ENCODE assay signal across 21 cellular contexts in genomic region chr18:68418226-68418868, GRCh38.
DNase-seq lines count a peak whose midpoint lies in the region; ATAC-seq, FAIRE-seq and TF ChIP-seq lines count a peak whose summit lies in the region.
"Had no signal": no experiment of that assay in that cellular context is flagged by ENCODE, and none has a peak within 500 bp of the region (broad histone marks: within the 10 kb centered on the region; RNA-seq: fewer than 3 reads in every experiment).

No MANE protein-coding gene starts in this region.

- intact Hi-C loops in HepG2 (cut with micrococcal nuclease; ENCODE audit: unreplicated experiment), result no loop called here
- intact Hi-C loops in right lobe of liver (cut with DNase I), result no loop called here
- intact Hi-C loops in activated T-helper 2 cell treated with anti-CD3 and anti-CD28 coated beads, Interferon-gamma antibody, Interleukin-2, Interleukin-4, amounts not matched to agents 10 μg/mL and 5 μg/mL and 100 μg/mL, durations not matched to agents 14 hours and 24 hours and 36 hours (cut with micrococcal nuclease), result no loop called here

- H2AFZ ChIP-seq in HepG2 (ENCODE audit: low read length) (no peak overlapping the region), neuronal stem cell (ENCODE audit: low read length) (peak overlapping the region; percentile 54)

- TF ChIP-seq CTCF in HepG2 (CRISPR knock-in tag; IDR thresholded peaks at IDR 0.05) (no peak), right lobe of liver (IDR thresholded peaks at IDR 0.05) (no peak), chondrocyte (IDR thresholded peaks at IDR 0.05) (no peak)

- no peaks in the 10 kb centered on the region for H3K79me2 ChIP-seq in HepG2 (ENCODE audit: insufficient read depth, low read length)

- H3K9me3 Mint-ChIP-seq in chondrocyte (ENCODE audit: low read depth), result peaks cover 20% of the 10 kb centered on the region
- H3K9me3 Mint-ChIP-seq in activated T-helper 2 cell treated with anti-CD3 and anti-CD28 coated beads, Interferon-gamma antibody, Interleukin-2, Interleukin-4, amounts not matched to agents 10 μg/mL and 5 μg/mL and 100 μg/mL, durations not matched to agents 14 hours and 24 hours and 36 hours, result peaks cover 6% of the 10 kb centered on the region

- ATAC-seq in HepG2 (no peak), right lobe of liver (no peak)

- no peaks in the 10 kb centered on the region for H3K79me1 ChIP-seq in neuronal stem cell (ENCODE audit: low read depth, low read length)

- no peak for FAIRE-seq in HepG2 (lab: Jason Lieb, UNC)

- in situ Hi-C loops in HepG2 (cut with HindIII; ENCODE audit: extremely low pct_ligation_motif_present, low pct_unique_long_range_greater_than_20kb), result no loop called here

- BruUV-seq in HepG2 (replicated peaks; lab: Mats Ljungman, UMichigan), result no TSS peak

- TF ChIP-seq RAD21 in HepG2 (CRISPR knock-in tag; IDR thresholded peaks at IDR 0.05), result no peak

- H3K23ac ChIP-seq in neuronal stem cell (ENCODE audit: low read depth, low read length, poor library complexity), result no peak overlapping the region

- DNase-seq in HepG2 (ENCODE audit: low spot score) (no peak), right lobe of liver (no peak), chondrocyte (ENCODE audit: low spot score) (no peak), neuronal stem cell (ENCODE audit: low spot score) (no peak), NCI-H345 (lab: John Stamatoyannopoulos, UW) (no peak), GM19240 (ENCODE audit: insufficient read length, low spot score) (no peak), Kasumi-1 (lab: John Stamatoyannopoulos, UW) (no peak)
- no peak for DNase-seq in activated T-helper 2 cell treated with anti-CD3 and anti-CD28 coated beads, Interferon-gamma antibody, Interleukin-2, Interleukin-4, amounts not matched to agents 10 μg/mL and 5 μg/mL and 100 μg/mL, durations not matched to agents 14 hours and 24 hours and 36 hours (ENCODE audit: low spot score)
- DNase-seq: 8988T, GF-D8, H9, KG1, NCI-H1105, NCI-H146, NCI-H2029, NCI-H524 treated with DMSO at 0.1 percent for 48 hours, OCI-M1, Right ventricle myocardium superior had no signal

- no peak overlapping the region for H2AK5ac ChIP-seq in neuronal stem cell (ENCODE audit: low read depth, low read length)

- H3K27ac ChIP-seq in HepG2 (ENCODE audit: extremely low read length, insufficient read depth, low read length), result no peak overlapping the region
- no peak overlapping the region for H3K27ac ChIP-seq in right lobe of liver
- H3K27ac ChIP-seq in neuronal stem cell (replicated peaks; ENCODE audit: low read length), result no peak overlapping the region
- H3K27ac ChIP-seq: HL-60 had no signal

- H4K8ac ChIP-seq in neuronal stem cell (ENCODE audit: low read depth, low read length), result no peak overlapping the region

- H3K9ac ChIP-seq in HepG2 (ENCODE audit: insufficient read depth, low read depth, low read length) (no peak overlapping the region), neuronal stem cell (ENCODE audit: low read depth, low read length, poor library complexity) (no peak overlapping the region)

- POLR2A ChIA-PET in HepG2 (lab: Yijun Ruan, JAX), result no interaction called here

- H3K18ac ChIP-seq in neuronal stem cell (ENCODE audit: low read length), result no peak overlapping the region

- H3K36me3 ChIP-seq in HepG2 (replicated peaks in 1 of 2; ENCODE audit: control insufficient read depth in 1 of 2, insufficient read depth in 2 of 2, low read length in 2 of 2), result no peaks in the 10 kb centered on the region
- no peaks in the 10 kb centered on the region for H3K36me3 ChIP-seq in right lobe of liver
- no peaks in the 10 kb centered on the region for H3K36me3 ChIP-seq in neuronal stem cell (replicated peaks in 1 of 2; ENCODE audit: control insufficient read depth in 2 of 2, insufficient read depth in 2 of 2, low read length in 2 of 2)

- H2BK120ac ChIP-seq in neuronal stem cell (ENCODE audit: low read depth, low read length), result no peak overlapping the region

- H3K4me3 Mint-ChIP-seq in chondrocyte (ENCODE audit: unreplicated experiment), result no peak overlapping the region
- no peak overlapping the region for H3K4me3 Mint-ChIP-seq in activated T-helper 2 cell treated with anti-CD3 and anti-CD28 coated beads, Interferon-gamma antibody, Interleukin-2, Interleukin-4, amounts not matched to agents 10 μg/mL and 5 μg/mL and 100 μg/mL, durations not matched to agents 14 hours and 24 hours and 36 hours (ENCODE audit: low read depth)
- H3K4me3 Mint-ChIP-seq: B cell, CD14-positive monocyte, H9 had no signal

- H3K4me2 ChIP-seq in HepG2 (ENCODE audit: low read depth, low read length) (no peak overlapping the region), neuronal stem cell (ENCODE audit: insufficient read depth, low read length, poor library complexity, severe bottlenecking) (no peak overlapping the region)

- CTCF ChIA-PET in HepG2 (lab: Yijun Ruan, JAX; ENCODE audit: low intra/inter-chr PET ratio, low total read pairs), result no interaction called here

- H2BK15ac ChIP-seq in neuronal stem cell (ENCODE audit: low read length), result no peak overlapping the region

- H4K91ac ChIP-seq in neuronal stem cell (ENCODE audit: low read depth, low read length, poor library complexity), result no peak overlapping the region

- H3K4me1 ChIP-seq in HepG2 (ENCODE audit: insufficient read depth, low read length) (no peaks in the 10 kb centered on the region), right lobe of liver (no peaks in the 10 kb centered on the region), neuronal stem cell (ENCODE audit: control insufficient read depth in 2 of 2, insufficient read depth in 1 of 2, low read depth in 1 of 2, low read length in 2 of 2) (peaks cover 6 to 7% of the 10 kb centered on the region in 2 donors)

- peaks cover 27% of the 10 kb centered on the region for H3K4me1 Mint-ChIP-seq in chondrocyte (ENCODE audit: low read depth)
- H3K4me1 Mint-ChIP-seq in activated T-helper 2 cell treated with anti-CD3 and anti-CD28 coated beads, Interferon-gamma antibody, Interleukin-2, Interleukin-4, amounts not matched to agents 10 μg/mL and 5 μg/mL and 100 μg/mL, durations not matched to agents 14 hours and 24 hours and 36 hours (ENCODE audit: low read depth), result no peaks in the 10 kb centered on the region
- H3K4me1 Mint-ChIP-seq: B cell, CD14-positive monocyte had no signal

- no peak overlapping the region for H3K4ac ChIP-seq in neuronal stem cell (ENCODE audit: low read length)

- no peaks in the 10 kb centered on the region for H3K36me3 Mint-ChIP-seq in chondrocyte (ENCODE audit: low read depth)
- H3K36me3 Mint-ChIP-seq in activated T-helper 2 cell treated with anti-CD3 and anti-CD28 coated beads, Interferon-gamma antibody, Interleukin-2, Interleukin-4, amounts not matched to agents 10 μg/mL and 5 μg/mL and 100 μg/mL, durations not matched to agents 14 hours and 24 hours and 36 hours (ENCODE audit: low read depth), result no peaks in the 10 kb centered on the region
- H3K36me3 Mint-ChIP-seq: CD14-positive monocyte had no signal

- H3K27ac Mint-ChIP-seq in chondrocyte (ENCODE audit: unreplicated experiment), result peak overlapping the region; percentile 82
- H3K27ac Mint-ChIP-seq in activated T-helper 2 cell treated with anti-CD3 and anti-CD28 coated beads, Interferon-gamma antibody, Interleukin-2, Interleukin-4, amounts not matched to agents 10 μg/mL and 5 μg/mL and 100 μg/mL, durations not matched to agents 14 hours and 24 hours and 36 hours, result no peak overlapping the region
- H3K27ac Mint-ChIP-seq: B cell, CD14-positive monocyte had no signal

- WGBS in HepG2 (ENCODE audit: low lambda C conversion rate), result 36% methylated on average over 11 of the region's 11 CpGs
- WGBS in right lobe of liver (ENCODE audit: insufficient coverage, low coverage, low lambda C conversion rate, missing lambda C conversion rate), result 44% methylated on average over 11 of the region's 11 CpGs
- WGBS in neuronal stem cell (ENCODE audit: extremely low coverage in 2 of 2, insufficient read length in 2 of 2, insufficient replicate concordance in 1 of 2), 2 donors, result no CpG with 5 or more reads among the region's 11 CpGs

- TF ChIP-seq POLR2A in HepG2 (IDR thresholded peaks at IDR 0.05; ENCODE audit: insufficient read depth in 1 of 2, low read depth in 2 of 2, low read length in 2 of 2) (no peak), right lobe of liver (IDR thresholded peaks at IDR 0.05) (no peak)

- TF ChIP-seq EP300 in HepG2 (IDR thresholded peaks at IDR 0.05; ENCODE audit: low read depth in 2 of 2, low read length in 2 of 2) (no peak), HepG2 (CRISPR knock-in tag; IDR thresholded peaks at IDR 0.05; ENCODE audit: borderline replicate concordance) (no peak)

- no peak overlapping the region for H3K14ac ChIP-seq in neuronal stem cell (ENCODE audit: low read length)

- no peaks in the 10 kb centered on the region for H4K20me1 ChIP-seq in HepG2 (ENCODE audit: insufficient read depth, low read length)

- H3K9me3 ChIP-seq in HepG2 (ENCODE audit: low read length) (no peaks in the 10 kb centered on the region), right lobe of liver (no peaks in the 10 kb centered on the region), neuronal stem cell (replicated peaks in 1 of 2; ENCODE audit: control insufficient read depth in 2 of 2, insufficient read depth in 1 of 2, low read depth in 1 of 2, low read length in 2 of 2) (no peaks in the 10 kb centered on the region)

- no peak overlapping the region for H2BK5ac ChIP-seq in neuronal stem cell (ENCODE audit: low read length)

- H3K27me3 ChIP-seq in HepG2 (ENCODE audit: control insufficient read depth in 1 of 2, insufficient read depth in 2 of 2, low read length in 2 of 2) (no peaks in the 10 kb centered on the region), right lobe of liver (no peaks in the 10 kb centered on the region), neuronal stem cell (ENCODE audit: control insufficient read depth in 3 of 3, insufficient read depth in 3 of 3, low read depth in 1 of 3, low read length in 3 of 3) (no peaks in the 10 kb centered on the region)

- no peaks in the 10 kb centered on the region for H3K27me3 Mint-ChIP-seq in chondrocyte (ENCODE audit: low read depth)
- no peaks in the 10 kb centered on the region for H3K27me3 Mint-ChIP-seq in activated T-helper 2 cell treated with anti-CD3 and anti-CD28 coated beads, Interferon-gamma antibody, Interleukin-2, Interleukin-4, amounts not matched to agents 10 μg/mL and 5 μg/mL and 100 μg/mL, durations not matched to agents 14 hours and 24 hours and 36 hours (ENCODE audit: low read depth)
- H3K27me3 Mint-ChIP-seq: B cell had no signal

- no peak overlapping the region for H2BK12ac ChIP-seq in neuronal stem cell (ENCODE audit: low read length)

- H3K4me3 ChIP-seq in HepG2 (replicated peaks in 1 of 3; ENCODE audit: insufficient read depth in 1 of 3, low read depth in 2 of 3, low read length in 3 of 3) (no peak overlapping the region), right lobe of liver (no peak overlapping the region), neuronal stem cell (ENCODE audit: low read length in 2 of 2) (no peak overlapping the region)

TF ChIP-seq in HepG2, 621 proteins besides CTCF, POLR2A, EP300 and RAD21 (continues in another document):
- 0 out of 2 replicates have a peak, but pooled peaks have one; percentile 2 for TF ChIP-seq CREB1 (IDR thresholded peaks at IDR 0.05)
- no peak for TF ChIP-seq CREB1 (CRISPR knock-in tag; IDR thresholded peaks at IDR 0.05)
